Comparison of ENCODE assay signal across 1 cellular context in the genomic region with DNA sequence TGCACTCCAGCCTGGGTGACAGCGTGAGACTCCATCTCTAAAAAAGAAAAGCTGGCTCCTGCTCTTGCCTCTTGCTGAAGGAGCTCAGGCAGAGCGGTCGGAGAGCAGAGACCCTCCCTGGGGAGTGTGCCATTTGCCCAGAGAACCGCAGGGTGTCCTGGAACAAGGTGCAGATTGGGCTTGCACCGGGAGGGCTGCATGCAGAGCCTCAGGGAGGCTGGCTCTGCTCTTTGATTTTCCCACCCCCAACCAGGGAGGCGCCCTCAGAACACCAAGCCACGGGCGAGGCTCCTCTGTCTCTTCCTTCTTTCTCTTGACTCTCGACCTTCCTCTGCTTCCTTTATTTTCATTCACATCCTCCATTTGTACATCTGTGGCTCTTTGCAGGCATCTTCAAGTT.
TF ChIP-seq lines count a peak whose summit lies in the region.

No MANE protein-coding gene starts in this region.

TF ChIP-seq in GM23338, 12 proteins besides CTCF, POLR2A, EP300 and RAD21 (continued from another document):
- TF ChIP-seq, protein P1, sequence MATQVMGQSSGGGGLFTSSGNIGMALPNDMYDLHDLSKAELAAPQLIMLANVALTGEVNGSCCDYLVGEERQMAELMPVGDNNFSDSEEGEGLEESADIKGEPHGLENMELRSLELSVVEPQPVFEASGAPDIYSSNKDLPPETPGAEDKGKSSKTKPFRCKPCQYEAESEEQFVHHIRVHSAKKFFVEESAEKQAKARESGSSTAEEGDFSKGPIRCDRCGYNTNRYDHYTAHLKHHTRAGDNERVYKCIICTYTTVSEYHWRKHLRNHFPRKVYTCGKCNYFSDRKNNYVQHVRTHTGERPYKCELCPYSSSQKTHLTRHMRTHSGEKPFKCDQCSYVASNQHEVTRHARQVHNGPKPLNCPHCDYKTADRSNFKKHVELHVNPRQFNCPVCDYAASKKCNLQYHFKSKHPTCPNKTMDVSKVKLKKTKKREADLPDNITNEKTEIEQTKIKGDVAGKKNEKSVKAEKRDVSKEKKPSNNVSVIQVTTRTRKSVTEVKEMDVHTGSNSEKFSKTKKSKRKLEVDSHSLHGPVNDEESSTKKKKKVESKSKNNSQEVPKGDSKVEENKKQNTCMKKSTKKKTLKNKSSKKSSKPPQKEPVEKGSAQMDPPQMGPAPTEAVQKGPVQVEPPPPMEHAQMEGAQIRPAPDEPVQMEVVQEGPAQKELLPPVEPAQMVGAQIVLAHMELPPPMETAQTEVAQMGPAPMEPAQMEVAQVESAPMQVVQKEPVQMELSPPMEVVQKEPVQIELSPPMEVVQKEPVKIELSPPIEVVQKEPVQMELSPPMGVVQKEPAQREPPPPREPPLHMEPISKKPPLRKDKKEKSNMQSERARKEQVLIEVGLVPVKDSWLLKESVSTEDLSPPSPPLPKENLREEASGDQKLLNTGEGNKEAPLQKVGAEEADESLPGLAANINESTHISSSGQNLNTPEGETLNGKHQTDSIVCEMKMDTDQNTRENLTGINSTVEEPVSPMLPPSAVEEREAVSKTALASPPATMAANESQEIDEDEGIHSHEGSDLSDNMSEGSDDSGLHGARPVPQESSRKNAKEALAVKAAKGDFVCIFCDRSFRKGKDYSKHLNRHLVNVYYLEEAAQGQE (IDR thresholded peaks at IDR 0.05; ENCODE audit: unreplicated experiment) = no peak
- no peak for TF ChIP-seq EZH2 (IDR thresholded peaks at IDR 0.05; ENCODE audit: low read depth, unreplicated experiment)
